Comparison of ENCODE assay signal across 20 cellular contexts in the genomic region with DNA sequence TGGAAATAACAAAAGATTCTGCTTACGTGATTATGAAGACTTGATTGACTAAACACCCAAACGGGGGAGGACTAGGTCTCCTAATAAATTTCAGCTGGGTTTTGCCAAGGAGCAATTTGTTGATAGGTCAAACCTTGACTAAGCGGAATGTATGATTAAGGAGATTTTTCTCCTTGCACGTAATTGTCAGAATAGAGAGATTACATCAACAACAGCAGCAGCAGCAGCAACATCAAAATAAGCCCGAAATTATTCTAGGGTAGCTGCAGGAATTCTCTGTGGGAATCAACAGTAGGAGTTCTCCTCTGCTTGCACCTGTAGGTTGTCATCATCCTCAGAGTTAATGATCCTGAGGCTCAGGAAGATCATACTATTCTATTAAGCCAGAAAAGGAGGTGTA. TPM values are rescaled to one million over a fixed set of nuclear protein-coding genes. Genes with fewer than 3 reads are reported as not detected.
DNase-seq lines count a peak whose midpoint lies in the region; ATAC-seq and TF ChIP-seq lines count a peak whose summit lies in the region.
"Had no signal": no experiment of that assay in that cellular context is flagged by ENCODE, and none has a peak within 500 bp of the region (broad histone marks: within the 10 kb centered on the region; RNA-seq: fewer than 3 reads in every experiment).

No MANE protein-coding gene starts in this region.

- peaks cover 6% of the 10 kb centered on the region for H3K9me3 ChIP-seq in left ventricle myocardium inferior (replicated peaks)

- no peak for DNase-seq in left ventricle myocardium inferior
- DNase-seq in left cardiac atrium, result no peak
- peak; percentile 79 for DNase-seq in fibroblast of mammary gland (ENCODE audit: low read depth)
- no peak for DNase-seq in stimulated activated CD4-positive, alpha-beta T cell treated with anti-CD3 and anti-CD28 coated beads, Interleukin-12 subunit alpha, Interleukin-12 subunit beta, amount 100 ng/mL, for 4 hours
- DNase-seq in SW 1271 (lab: John Stamatoyannopoulos, UW), result no peak
- DNase-seq: C1 segment of cervical spinal cord, DMS79 treated with DMSO at 0.1 percent for 48 hours, H9, IMR-90, Karpas-422, NCI-H1417 treated with DMSO at 0.1 percent for 48 hours, NCI-H187 treated with DMSO at 0.1 percent for 48 hours, NCI-H2227 treated with DMSO at 0.1 percent for 48 hours, NCI-H510A treated with DMSO at 0.1 percent for 48 hours, NCI-H774, OCI-M1, Right ventricle myocardium superior had no signal

- peak overlapping the region; percentile 82 for H3K4me3 Mint-ChIP-seq in activated T-helper 17 cell treated with anti-CD3 and anti-CD28 coated beads, Interleukin-2, amount 50 U/mL, for 72 hours
- H3K4me3 Mint-ChIP-seq: H9 had no signal

- H3K27me3 Mint-ChIP-seq in activated T-helper 17 cell treated with anti-CD3 and anti-CD28 coated beads, Interleukin-2, amount 50 U/mL, for 72 hours, result no peaks in the 10 kb centered on the region

- intact Hi-C loops in left ventricle myocardium inferior (cut with micrococcal nuclease) (no loop called here), left cardiac atrium (cut with DNase I) (no loop called here)

- H3K4me3 ChIP-seq in left ventricle myocardium inferior (no peak overlapping the region), fibroblast of mammary gland (ENCODE audit: control insufficient read depth, low read depth, low read length) (no peak overlapping the region)
- H3K4me3 ChIP-seq: A549 had no signal

- H3K9me3 Mint-ChIP-seq in activated T-helper 17 cell treated with anti-CD3 and anti-CD28 coated beads, Interleukin-2, amount 50 U/mL, for 72 hours, result no peaks in the 10 kb centered on the region
- H3K9me3 Mint-ChIP-seq: H9 had no signal

- H3K27me3 ChIP-seq in left ventricle myocardium inferior (ENCODE audit: low read depth), result no peaks in the 10 kb centered on the region

- H3K36me3 ChIP-seq in left ventricle myocardium inferior, result no peaks in the 10 kb centered on the region

- H3K4me1 ChIP-seq in left ventricle myocardium inferior, result peaks cover 79% of the 10 kb centered on the region

- TF ChIP-seq CTCF in left ventricle myocardium inferior (IDR thresholded peaks at IDR 0.05; ENCODE audit: borderline replicate concordance) (no peak), fibroblast of mammary gland (conservative IDR thresholded peaks at IDR 0.05; ENCODE audit: control insufficient read depth, insufficient read depth, low read depth, low read length) (no peak)

- H3K27ac Mint-ChIP-seq in activated T-helper 17 cell treated with anti-CD3 and anti-CD28 coated beads, Interleukin-2, amount 50 U/mL, for 72 hours, result peak overlapping the region; percentile 70
- H3K27ac Mint-ChIP-seq: H9 had no signal

- ATAC-seq in left cardiac atrium (no peak), GM18867 (IDR thresholded peaks at IDR 0.05; ENCODE audit: unreplicated experiment) (no peak)
- ATAC-seq in activated T-helper 17 cell treated with anti-CD3 and anti-CD28 coated beads, Interleukin-2, amount 50 U/mL, for 72 hours (replicated peaks), result no peak
- ATAC-seq: A549 had no signal

- peak overlapping the region; percentile 84 for H3K27ac ChIP-seq in left ventricle myocardium inferior (replicated peaks)
- H3K27ac ChIP-seq: A549 had no signal

- H3K4me1 Mint-ChIP-seq in activated T-helper 17 cell treated with anti-CD3 and anti-CD28 coated beads, Interleukin-2, amount 50 U/mL, for 72 hours, result peaks cover 71% of the 10 kb centered on the region

- peaks cover 76% of the 10 kb centered on the region for H3K36me3 Mint-ChIP-seq in activated T-helper 17 cell treated with anti-CD3 and anti-CD28 coated beads, Interleukin-2, amount 50 U/mL, for 72 hours (ENCODE audit: low read depth)

RNA-seq across cellular contexts. Expression of gene ELK3, which starts 10.2 kb away (rescaled TPM):
- 17.1 TPM for total RNA-seq in left ventricle myocardium inferior
- total RNA-seq in left cardiac atrium, result 10 to 100 TPM; 18.4 to 28.7 TPM
- 10 to 100 TPM; 31.3 to 39.2 TPM for total RNA-seq in activated T-helper 17 cell treated with anti-CD3 and anti-CD28 coated beads, Interleukin-2, amount 50 U/mL, for 72 hours
